In genomic region chr1:245996806-245997205, GRCh38 we compare ENCODE assay signal across 19 cellular contexts.
DNase-seq lines count a peak whose midpoint lies in the region; ATAC-seq, FAIRE-seq and TF ChIP-seq lines count a peak whose summit lies in the region.
"Had no signal": no experiment of that assay in that cellular context is flagged by ENCODE, and none has a peak within 500 bp of the region (broad histone marks: within the 10 kb centered on the region; RNA-seq: fewer than 3 reads in every experiment).

No MANE protein-coding gene starts in this region.

- H3K79me2 ChIP-seq in K562 (ENCODE audit: control insufficient read depth, insufficient read depth, low read length) (no peaks in the 10 kb centered on the region; the same call in 2 of the 3 replicates), osteoblast (ENCODE audit: insufficient read depth, low read length) (no peaks in the 10 kb centered on the region)

- H2AFZ ChIP-seq in K562 (ENCODE audit: low read depth, low read length): no peak overlapping the region
- no peak overlapping the region for H2AFZ ChIP-seq in osteoblast (ENCODE audit: low read length)
- H2AFZ ChIP-seq: PC-9 had no signal

- peaks cover 7% of the 10 kb centered on the region for H3K4me1 Mint-ChIP-seq in neural crest cell

- no peaks in the 10 kb centered on the region for H3K27me3 ChIP-seq in K562 (ENCODE audit: control insufficient read depth in 2 of 2, insufficient read depth in 2 of 2, low read length in 2 of 2)
- no peaks in the 10 kb centered on the region for H3K27me3 ChIP-seq in osteoblast (ENCODE audit: insufficient read depth, low read length)
- H3K27me3 ChIP-seq: BLaER1 treated with 17β-estradiol and CSF1 and Interleukin-3, amounts not matched to agents 10 nM and 100 nM; SJCRH30 had no signal

- intact Hi-C loops in K562 (cut with micrococcal nuclease): no loop called here

- POLR2A ChIA-PET in K562 (lab: Yijun Ruan, JAX): interaction anchor here (0.8 to 1.3 kb wide), 2 partner anchors 11 to 187 kb away, joined by 3 to 4 read pairs; no protein-coding TSS in a partner anchor

- no TSS peak for BruUV-seq in K562 (replicated peaks; lab: Mats Ljungman, UMichigan)

- no peak for TF ChIP-seq RAD21 in K562 (CRISPR knock-in tag; conservative IDR thresholded peaks at IDR 0.05 in 1 of 2, IDR thresholded peaks at IDR 0.05 in 1 of 2)

- no peak for TF ChIP-seq EP300 in K562 (IDR thresholded peaks at IDR 0.05; ENCODE audit: low read length)

- no peaks in the 10 kb centered on the region for H3K36me3 ChIP-seq in K562 (ENCODE audit: control insufficient read depth, insufficient read depth, low read length)
- H3K36me3 ChIP-seq in osteoblast (ENCODE audit: insufficient read depth, low read length): no peaks in the 10 kb centered on the region
- H3K36me3 ChIP-seq: BLaER1 treated with 17β-estradiol and CSF1 and Interleukin-3, amounts not matched to agents 10 nM and 100 nM; SJCRH30 had no signal

- H3K36me3 Mint-ChIP-seq in neural crest cell (ENCODE audit: low read depth): peaks cover 3% of the 10 kb centered on the region

- FAIRE-seq in K562 (lab: Jason Lieb, UNC): no peak
- FAIRE-seq: A549, G401.6 had no signal

- 66% methylated on average over 15 of the region's 15 CpGs for WGBS in K562 (ENCODE audit: insufficient coverage, low coverage, missing lambda C conversion rate)

- H3K9me3 Mint-ChIP-seq in neural crest cell: no peaks in the 10 kb centered on the region
- H3K9me3 Mint-ChIP-seq: CD4-positive, alpha-beta memory T cell had no signal

- H3K4me3 Mint-ChIP-seq in neural crest cell: no peak overlapping the region
- H3K4me3 Mint-ChIP-seq: CD4-positive, alpha-beta memory T cell had no signal

- no peaks in the 10 kb centered on the region for H3K9me3 ChIP-seq in K562 (replicated peaks; ENCODE audit: control insufficient read depth, insufficient read depth, low read depth, low read length)
- H3K9me3 ChIP-seq in osteoblast (ENCODE audit: low read depth, low read length): no peaks in the 10 kb centered on the region
- H3K9me3 ChIP-seq: A549; BLaER1 treated with 17β-estradiol and CSF1 and Interleukin-3, amounts not matched to agents 10 nM and 100 nM; Caco-2; SJCRH30 had no signal

- TF ChIP-seq POLR2A in K562 (conservative IDR thresholded peaks at IDR 0.05): no peak

- in situ Hi-C loops in K562 (cut with MboI): no loop called here

- H3K4me3 ChIP-seq in K562: no peak overlapping the region
- no peak overlapping the region for H3K4me3 ChIP-seq in osteoblast (ENCODE audit: insufficient read depth, low read length)
- H3K4me3 ChIP-seq: A549; BLaER1 treated with 17β-estradiol and CSF1 and Interleukin-3, amounts not matched to agents 10 nM and 100 nM; PC-9; SJCRH30 had no signal

- CTCF ChIA-PET in K562 (lab: Yijun Ruan, JAX; ENCODE audit: low intra/inter-chr PET ratio): no interaction called here

- no peak for ATAC-seq in K562
- no peak for ATAC-seq in GM18511 (IDR thresholded peaks at IDR 0.05; ENCODE audit: unreplicated experiment)

- H3K4me1 ChIP-seq in K562 (replicated peaks in 1 of 2; ENCODE audit: control insufficient read depth in 2 of 2, insufficient read depth in 2 of 2, low read length in 2 of 2) (peaks cover 3 to 9% of the 10 kb centered on the region in 2 experiments; a peak in 4 of 5 replicates), osteoblast (ENCODE audit: insufficient read depth, low read length) (peaks cover 23% of the 10 kb centered on the region)

- H4K20me1 ChIP-seq in K562 (replicated peaks; ENCODE audit: control insufficient read depth, insufficient read depth, low read length): no peaks in the 10 kb centered on the region
- no peaks in the 10 kb centered on the region for H4K20me1 ChIP-seq in osteoblast (ENCODE audit: insufficient read depth, low read length)
- H4K20me1 ChIP-seq: BLaER1 treated with 17β-estradiol and CSF1 and Interleukin-3, amounts not matched to agents 10 nM and 100 nM had no signal

- DNase-seq in COLO668 (lab: John Stamatoyannopoulos, UW; ENCODE audit: unreplicated experiment): peak; percentile 55
- peak; percentile 50 for DNase-seq in NCI-H1694 treated with DMSO at 0.1 percent for 48 hours (lab: John Stamatoyannopoulos, UW)
- no peak for DNase-seq in K562 (ENCODE audit: extremely low read depth in 1 of 4, low spot score in 3 of 4)
- DNase-seq in neural crest cell (ENCODE audit: low read depth, low spot score): no peak
- no peak for DNase-seq in osteoblast (ENCODE audit: insufficient read length, low spot score, missing footprints)
- DNase-seq in activated effector memory CD4-positive, alpha-beta T cell treated with anti-CD3 and anti-CD28 coated beads, Interleukin-2, amount 50 U/mL, for 16 hours: no peak
- DNase-seq: AML-193; Caco-2; CD4-positive, alpha-beta memory T cell; Kasumi-1; NCI-H2029; NCI-H446 treated with DMSO at 0.1 percent for 48 hours; NK-92 treated with Interleukin-12 subunit alpha and Interleukin-12 subunit beta, amount 100 ng/mL, for 24 hours; PC-9; SJCRH30 had no signal

- no peaks in the 10 kb centered on the region for H3K27me3 Mint-ChIP-seq in neural crest cell (ENCODE audit: low read depth)
- H3K27me3 Mint-ChIP-seq: CD4-positive, alpha-beta memory T cell had no signal

- no peak for TF ChIP-seq CTCF in K562 (IDR thresholded peaks at IDR 0.05 in 2 of 3, conservative IDR thresholded peaks at IDR 0.05 in 1 of 3; ENCODE audit: insufficient read depth in 2 of 3, low read depth in 1 of 3, low read length in 3 of 3)
- no peak for TF ChIP-seq CTCF in neural crest cell (conservative IDR thresholded peaks at IDR 0.05)
- no peak for TF ChIP-seq CTCF in osteoblast (IDR thresholded peaks at IDR 0.05; ENCODE audit: extremely low read depth, low read depth, low read length)

- no peak overlapping the region for H3K4me2 ChIP-seq in K562 (ENCODE audit: insufficient read depth, low read length)
- H3K4me2 ChIP-seq in osteoblast (ENCODE audit: insufficient read depth, low read length): no peak overlapping the region
- H3K4me2 ChIP-seq: PC-9 had no signal

- H3K9ac ChIP-seq in K562 (ENCODE audit: insufficient read depth in 1 of 2, low read depth in 2 of 2, low read length in 2 of 2): no peak overlapping the region
- H3K9ac ChIP-seq: BLaER1 treated with 17β-estradiol and CSF1 and Interleukin-3, amounts not matched to agents 10 nM and 100 nM had no signal

- H3K9me1 ChIP-seq in K562 (ENCODE audit: control insufficient read depth, insufficient read depth, low read length): no peaks in the 10 kb centered on the region

- peak overlapping the region; percentile 30 for H3K27ac Mint-ChIP-seq in neural crest cell (ENCODE audit: unreplicated experiment)
- H3K27ac Mint-ChIP-seq: CD4-positive, alpha-beta memory T cell had no signal

- no peak overlapping the region for H3K27ac ChIP-seq in K562 (ENCODE audit: extremely low read depth, low read depth, low read length)
- no peak overlapping the region for H3K27ac ChIP-seq in osteoblast (ENCODE audit: low read depth, low read length)
- H3K27ac ChIP-seq: BLaER1 treated with 17β-estradiol and CSF1 and Interleukin-3, amounts not matched to agents 10 nM and 100 nM; PC-9; SJCRH30 had no signal

TF ChIP-seq in K562, 482 proteins besides CTCF, POLR2A, EP300 and RAD21:
- TF ChIP-seq MBD1 (CRISPR knock-in tag; IDR thresholded peaks at IDR 0.05) (0 out of 2 replicates have a peak, but pooled peaks have one; percentile 13), E2F3 (CRISPR knock-in tag; IDR thresholded peaks at IDR 0.05) (no peak)
TF ChIP-seq in K562: peak in this region for 1.

Comparison
In these comparisons a context has a peak if more than half of its experiments do, and no peak if none do; other contexts are left out.
1. DNase-seq: peak in COLO668 (single experiment) and NCI-H1694 treated with DMSO at 0.1 percent for 48 hours (single experiment); none in K562 (0 of 4), neural crest cell (single experiment), osteoblast (single experiment) and activated effector memory CD4-positive, alpha-beta T cell treated with anti-CD3 and anti-CD28 coated beads, Interleukin-2, amount 50 U/mL, for 16 hours (single experiment).